1 cellular context compared by ENCODE assay signal in the genomic region with DNA sequence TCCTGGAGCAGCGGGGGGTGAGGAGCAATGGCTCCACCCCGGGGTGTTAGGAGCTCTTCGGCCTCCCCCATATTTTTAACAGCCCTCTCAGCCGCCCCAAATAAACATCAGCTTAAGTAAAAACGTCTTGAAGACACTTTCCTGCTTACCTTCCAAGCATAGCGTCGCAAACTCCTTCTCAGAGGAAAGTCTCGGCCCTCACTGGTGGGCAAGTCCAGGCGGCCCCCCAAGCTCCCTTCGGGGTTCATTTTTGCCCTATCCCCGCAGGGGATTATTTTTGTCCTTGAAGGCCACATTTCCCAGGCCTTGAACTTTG.
TF ChIP-seq lines count a peak whose summit lies in the region.

No MANE protein-coding gene starts in this region.

TF ChIP-seq in HepG2, 621 proteins besides CTCF, POLR2A, EP300 and RAD21:
- TF ChIP-seq TRAFD1 (CRISPR knock-in tag; IDR thresholded peaks at IDR 0.05; ENCODE audit: borderline replicate concordance) (no peak), HES4 (CRISPR knock-in tag; IDR thresholded peaks at IDR 0.05; ENCODE audit: borderline replicate concordance) (0 out of 2 replicates have a peak, but pooled peaks have one; percentile 6), ATAD3A (CRISPR knock-in tag; IDR thresholded peaks at IDR 0.05) (no peak), HDAC1 (CRISPR knock-in tag; IDR thresholded peaks at IDR 0.05) (peak; percentile 17; the same call in 1 of the 2 replicates), GABPB1 (CRISPR knock-in tag; IDR thresholded peaks at IDR 0.05) (no peak), GZF1 (CRISPR knock-in tag; IDR thresholded peaks at IDR 0.05) (no peak), SRSF1 (optimal IDR thresholded peaks at IDR 0.05; ENCODE audit: low read depth, low read length) (peak; percentile 32), ZNF543 (CRISPR knock-in tag; IDR thresholded peaks at IDR 0.05) (peak; percentile 5; the same call in 1 of the 2 replicates), SAFB2 (CRISPR knock-in tag; IDR thresholded peaks at IDR 0.05; ENCODE audit: borderline replicate concordance, low read depth) (0 out of 2 replicates have a peak, but pooled peaks have one; percentile 11), ZNF563 (CRISPR knock-in tag; IDR thresholded peaks at IDR 0.05) (0 out of 2 replicates have a peak, but pooled peaks have one; percentile 42), NFE2 (CRISPR knock-in tag; IDR thresholded peaks at IDR 0.05) (no peak)
- TF ChIP-seq, protein P1, sequence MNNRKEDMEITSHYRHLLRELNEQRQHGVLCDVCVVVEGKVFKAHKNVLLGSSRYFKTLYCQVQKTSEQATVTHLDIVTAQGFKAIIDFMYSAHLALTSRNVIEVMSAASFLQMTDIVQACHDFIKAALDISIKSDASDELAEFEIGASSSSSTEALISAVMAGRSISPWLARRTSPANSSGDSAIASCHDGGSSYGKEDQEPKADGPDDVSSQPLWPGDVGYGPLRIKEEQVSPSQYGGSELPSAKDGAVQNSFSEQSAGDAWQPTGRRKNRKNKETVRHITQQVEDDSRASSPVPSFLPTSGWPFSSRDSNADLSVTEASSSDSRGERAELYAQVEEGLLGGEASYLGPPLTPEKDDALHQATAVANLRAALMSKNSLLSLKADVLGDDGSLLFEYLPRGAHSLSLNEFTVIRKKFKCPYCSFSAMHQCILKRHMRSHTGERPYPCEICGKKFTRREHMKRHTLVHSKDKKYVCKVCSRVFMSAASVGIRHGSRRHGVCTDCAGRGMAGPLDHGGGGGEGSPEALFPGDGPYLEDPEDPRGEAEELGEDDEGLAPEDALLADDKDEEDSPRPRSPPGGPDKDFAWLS (CRISPR knock-in tag; IDR thresholded peaks at IDR 0.05; ENCODE audit: borderline replicate concordance) = no peak
- TF ChIP-seq, protein P2, sequence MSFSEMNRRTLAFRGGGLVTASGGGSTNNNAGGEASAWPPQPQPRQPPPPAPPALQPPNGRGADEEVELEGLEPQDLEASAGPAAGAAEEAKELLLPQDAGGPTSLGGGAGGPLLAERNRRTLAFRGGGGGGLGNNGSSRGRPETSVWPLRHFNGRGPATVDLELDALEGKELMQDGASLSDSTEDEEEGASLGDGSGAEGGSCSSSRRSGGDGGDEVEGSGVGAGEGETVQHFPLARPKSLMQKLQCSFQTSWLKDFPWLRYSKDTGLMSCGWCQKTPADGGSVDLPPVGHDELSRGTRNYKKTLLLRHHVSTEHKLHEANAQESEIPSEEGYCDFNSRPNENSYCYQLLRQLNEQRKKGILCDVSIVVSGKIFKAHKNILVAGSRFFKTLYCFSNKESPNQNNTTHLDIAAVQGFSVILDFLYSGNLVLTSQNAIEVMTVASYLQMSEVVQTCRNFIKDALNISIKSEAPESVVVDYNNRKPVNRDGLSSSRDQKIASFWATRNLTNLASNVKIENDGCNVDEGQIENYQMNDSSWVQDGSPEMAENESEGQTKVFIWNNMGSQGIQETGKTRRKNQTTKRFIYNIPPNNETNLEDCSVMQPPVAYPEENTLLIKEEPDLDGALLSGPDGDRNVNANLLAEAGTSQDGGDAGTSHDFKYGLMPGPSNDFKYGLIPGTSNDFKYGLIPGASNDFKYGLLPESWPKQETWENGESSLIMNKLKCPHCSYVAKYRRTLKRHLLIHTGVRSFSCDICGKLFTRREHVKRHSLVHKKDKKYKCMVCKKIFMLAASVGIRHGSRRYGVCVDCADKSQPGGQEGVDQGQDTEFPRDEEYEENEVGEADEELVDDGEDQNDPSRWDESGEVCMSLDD (CRISPR knock-in tag; IDR thresholded peaks at IDR 0.05; ENCODE audit: borderline replicate concordance) = peak; percentile 16; the same call in 1 of the 2 replicates
- TF ChIP-seq, protein P3, sequence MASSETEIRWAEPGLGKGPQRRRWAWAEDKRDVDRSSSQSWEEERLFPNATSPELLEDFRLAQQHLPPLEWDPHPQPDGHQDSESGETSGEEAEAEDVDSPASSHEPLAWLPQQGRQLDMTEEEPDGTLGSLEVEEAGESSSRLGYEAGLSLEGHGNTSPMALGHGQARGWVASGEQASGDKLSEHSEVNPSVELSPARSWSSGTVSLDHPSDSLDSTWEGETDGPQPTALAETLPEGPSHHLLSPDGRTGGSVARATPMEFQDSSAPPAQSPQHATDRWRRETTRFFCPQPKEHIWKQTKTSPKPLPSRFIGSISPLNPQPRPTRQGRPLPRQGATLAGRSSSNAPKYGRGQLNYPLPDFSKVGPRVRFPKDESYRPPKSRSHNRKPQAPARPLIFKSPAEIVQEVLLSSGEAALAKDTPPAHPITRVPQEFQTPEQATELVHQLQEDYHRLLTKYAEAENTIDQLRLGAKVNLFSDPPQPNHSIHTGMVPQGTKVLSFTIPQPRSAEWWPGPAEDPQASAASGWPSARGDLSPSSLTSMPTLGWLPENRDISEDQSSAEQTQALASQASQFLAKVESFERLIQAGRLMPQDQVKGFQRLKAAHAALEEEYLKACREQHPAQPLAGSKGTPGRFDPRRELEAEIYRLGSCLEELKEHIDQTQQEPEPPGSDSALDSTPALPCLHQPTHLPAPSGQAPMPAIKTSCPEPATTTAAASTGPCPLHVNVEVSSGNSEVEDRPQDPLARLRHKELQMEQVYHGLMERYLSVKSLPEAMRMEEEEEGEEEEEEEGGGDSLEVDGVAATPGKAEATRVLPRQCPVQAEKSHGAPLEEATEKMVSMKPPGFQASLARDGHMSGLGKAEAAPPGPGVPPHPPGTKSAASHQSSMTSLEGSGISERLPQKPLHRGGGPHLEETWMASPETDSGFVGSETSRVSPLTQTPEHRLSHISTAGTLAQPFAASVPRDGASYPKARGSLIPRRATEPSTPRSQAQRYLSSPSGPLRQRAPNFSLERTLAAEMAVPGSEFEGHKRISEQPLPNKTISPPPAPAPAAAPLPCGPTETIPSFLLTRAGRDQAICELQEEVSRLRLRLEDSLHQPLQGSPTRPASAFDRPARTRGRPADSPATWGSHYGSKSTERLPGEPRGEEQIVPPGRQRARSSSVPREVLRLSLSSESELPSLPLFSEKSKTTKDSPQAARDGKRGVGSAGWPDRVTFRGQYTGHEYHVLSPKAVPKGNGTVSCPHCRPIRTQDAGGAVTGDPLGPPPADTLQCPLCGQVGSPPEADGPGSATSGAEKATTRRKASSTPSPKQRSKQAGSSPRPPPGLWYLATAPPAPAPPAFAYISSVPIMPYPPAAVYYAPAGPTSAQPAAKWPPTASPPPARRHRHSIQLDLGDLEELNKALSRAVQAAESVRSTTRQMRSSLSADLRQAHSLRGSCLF (CRISPR knock-in tag; IDR thresholded peaks at IDR 0.05; ENCODE audit: borderline replicate concordance) = no peak
